8 cellular contexts compared by ENCODE assay signal in the genomic region with DNA sequence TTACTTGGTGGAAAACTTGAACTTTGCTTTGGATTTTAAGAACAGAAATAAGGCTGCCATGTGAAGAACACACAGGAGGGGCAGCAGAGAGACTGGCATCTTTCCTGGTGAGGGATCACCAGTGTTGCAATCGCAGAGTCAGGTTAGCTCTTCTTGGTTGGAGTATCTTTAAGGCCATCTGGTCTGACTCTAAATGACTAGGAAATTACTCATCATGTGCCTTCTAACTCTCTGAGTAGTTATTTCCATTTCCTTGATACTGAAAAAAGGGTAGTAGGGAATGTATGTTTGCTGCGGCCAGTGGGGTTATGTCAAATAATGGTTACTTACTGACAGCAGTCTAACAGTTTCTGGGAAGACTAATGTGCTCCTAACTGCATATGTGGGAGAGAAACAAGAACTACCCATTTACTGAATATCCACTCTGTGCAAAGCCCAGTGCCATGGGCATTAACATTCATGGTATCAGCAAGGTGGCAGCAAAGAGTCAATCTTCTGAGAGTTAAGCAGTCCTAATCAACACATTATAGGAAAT.
DNase-seq lines count a peak whose midpoint lies in the region; ATAC-seq lines count a peak whose summit lies in the region.

No MANE protein-coding gene starts in this region.

- DNase-seq in NCI-H2171 treated with DMSO at 0.1 percent for 48 hours (lab: John Stamatoyannopoulos, UW) = peak; percentile 24
- no peak for DNase-seq in NCI-H2171 (lab: John Stamatoyannopoulos, UW)
- peak; percentile 96 for DNase-seq in M059J (ENCODE audit: low read depth)
- peak; percentile 66 for DNase-seq in activated CD8-positive, alpha-beta memory T cell treated with anti-CD3 and anti-CD28 coated beads, Interleukin-2, amount 50 U/mL, for 48 hours
- no peak for DNase-seq in left ventricle myocardium superior
- peak; percentile 50 for DNase-seq in stimulated activated naive CD8-positive, alpha-beta T cell treated with anti-CD3 and anti-CD28 coated beads, Interleukin-15, Interleukin-2, amounts not matched to agents 100 U/mL and 50 U/mL, for 24 hours
- no peak for DNase-seq in epidermal melanocyte (ENCODE audit: insufficient read length, low spot score)

- ATAC-seq in left ventricle myocardium superior = peak; percentile 63
- ATAC-seq in stimulated activated naive CD8-positive, alpha-beta T cell treated with anti-CD3 and anti-CD28 coated beads, Interleukin-15, Interleukin-2, amounts not matched to agents 100 U/mL and 50 U/mL, for 24 hours = peak; percentile 84
- ATAC-seq in GM21619 (IDR thresholded peaks at IDR 0.05; ENCODE audit: unreplicated experiment) = no peak

- intact Hi-C loops in left ventricle myocardium superior (cut with micrococcal nuclease) = loop anchor here (10.0 kb wide), 2 partner anchors 167 to 917 kb away; no protein-coding TSS in a partner anchor

Comparison
In these comparisons a context has a peak if more than half of its experiments do, and no peak if none do; other contexts are left out.
1. DNase-seq: peak in NCI-H2171 treated with DMSO at 0.1 percent for 48 hours (single experiment), M059J (single experiment), activated CD8-positive, alpha-beta memory T cell treated with anti-CD3 and anti-CD28 coated beads, Interleukin-2, amount 50 U/mL, for 48 hours (single experiment) and stimulated activated naive CD8-positive, alpha-beta T cell treated with anti-CD3 and anti-CD28 coated beads, Interleukin-15, Interleukin-2, amounts not matched to agents 100 U/mL and 50 U/mL, for 24 hours (single experiment); none in NCI-H2171 (single experiment), left ventricle myocardium superior (single experiment) and epidermal melanocyte (single experiment).